8 cellular contexts compared by ENCODE assay signal in genomic region chr19:13149173-13149627, GRCh38. TPM values are rescaled to one million over a fixed set of nuclear protein-coding genes. Genes with fewer than 3 reads are reported as not detected.
A peak's percentile ranks its signal among the peaks of the same experiment; 100 is the strongest.
DNase-seq lines count a peak whose midpoint lies in the region; ATAC-seq, FAIRE-seq and TF ChIP-seq lines count a peak whose summit lies in the region.
"Not testable (repeated sequence)": the region's sequence is repeated elsewhere in the genome, so short reads cannot be mapped to it uniquely, and the experiment has no call there.

No MANE protein-coding gene starts in this region.

- H3F3A ChIP-seq in GM23338 (replicated peaks; ENCODE audit: low read depth), result peaks cover 11% of the 10 kb centered on the region

- WGBS in hepatocyte (ENCODE audit: low lambda C conversion rate, missing lambda C conversion rate), result 36% methylated on average over 17 of the region's 17 CpGs
- WGBS in small intestine, 3 donors, result 9 to 30% (median 15%) methylated on average over 14 to 17 of the region's 17 CpGs

- not testable (repeated sequence) for H4K20me1 ChIP-seq in GM23338 (replicated peaks; ENCODE audit: insufficient read depth); OCI-LY3 (ENCODE audit: insufficient read depth, low read length)
- peaks cover 12% of the 10 kb centered on the region for H4K20me1 ChIP-seq in hepatocyte (ENCODE audit: insufficient read depth, poor library complexity, severe bottlenecking)

- not testable (repeated sequence) for ATAC-seq in GM23338

- not testable (repeated sequence) for DNase-seq in GM23338 (ENCODE audit: low spot score); activated T-helper 1 cell treated with anti-CD3 and anti-CD28 coated beads, Interleukin-12 subunit alpha, Interleukin-12 subunit beta, Interleukin-2, Interleukin-4 antibody, amounts not matched to agents 30 ng/mL and 10 ng/mL and 1 ng/mL, durations not matched to agents 14 hours and 24 hours and 36 hours (ENCODE audit: low spot score)
- DNase-seq in colonic mucosa (peak; percentile 51), hepatocyte (ENCODE audit: low spot score) (peak; percentile 44), small intestine (peak; percentile 38)

- peak overlapping the region; percentile 99 for H3K4me3 Mint-ChIP-seq in GM23338
- peak overlapping the region; percentile 95 for H3K4me3 Mint-ChIP-seq in activated T-helper 1 cell treated with anti-CD3 and anti-CD28 coated beads, Interleukin-12 subunit alpha, Interleukin-12 subunit beta, Interleukin-2, Interleukin-4 antibody, amounts not matched to agents 30 ng/mL and 10 ng/mL and 1 ng/mL, durations not matched to agents 14 hours and 24 hours and 36 hours

- peaks cover 36% of the 10 kb centered on the region for H3K27me3 Mint-ChIP-seq in GM23338 (ENCODE audit: insufficient read depth, low read depth, poor library complexity)
- H3K27me3 Mint-ChIP-seq in activated T-helper 1 cell treated with anti-CD3 and anti-CD28 coated beads, Interleukin-12 subunit alpha, Interleukin-12 subunit beta, Interleukin-2, Interleukin-4 antibody, amounts not matched to agents 30 ng/mL and 10 ng/mL and 1 ng/mL, durations not matched to agents 14 hours and 24 hours and 36 hours (ENCODE audit: insufficient read depth), result not testable (repeated sequence)

- H3K4me3 ChIP-seq in GM23338, result peak overlapping the region; percentile 90
- peak overlapping the region; percentile 89 for H3K4me3 ChIP-seq in OCI-LY3 (ENCODE audit: low read length)
- H3K4me3 ChIP-seq in colonic mucosa, result peak overlapping the region; percentile 71
- peak overlapping the region; percentile 75 for H3K4me3 ChIP-seq in hepatocyte
- H3K4me3 ChIP-seq in muscle layer of duodenum (ENCODE audit: low read depth in 1 of 2, low read length in 2 of 2), result peak overlapping the region; percentile 82 to 97
- H3K4me3 ChIP-seq in small intestine (ENCODE audit: low read depth in 1 of 2, low read length in 2 of 2), result peak overlapping the region; percentile 47 to 93

- peaks cover 15% of the 10 kb centered on the region for H3K9me3 Mint-ChIP-seq in GM23338
- H3K9me3 Mint-ChIP-seq in activated T-helper 1 cell treated with anti-CD3 and anti-CD28 coated beads, Interleukin-12 subunit alpha, Interleukin-12 subunit beta, Interleukin-2, Interleukin-4 antibody, amounts not matched to agents 30 ng/mL and 10 ng/mL and 1 ng/mL, durations not matched to agents 14 hours and 24 hours and 36 hours, result not testable (repeated sequence)

- H3K4me1 ChIP-seq in GM23338 (ENCODE audit: insufficient read depth); colonic mucosa; muscle layer of duodenum (ENCODE audit: control insufficient read depth in 1 of 2, insufficient read depth in 2 of 2, low read length in 2 of 2); small intestine (ENCODE audit: control insufficient read depth in 2 of 2, insufficient read depth in 1 of 2, low read depth in 1 of 2, low read length in 1 of 2): not testable (repeated sequence)
- H3K4me1 ChIP-seq in OCI-LY3 (ENCODE audit: low read length) (peaks cover 21% of the 10 kb centered on the region), hepatocyte (ENCODE audit: insufficient read depth) (peaks cover 11% of the 10 kb centered on the region)

- H3K36me3 ChIP-seq in GM23338 (ENCODE audit: insufficient read depth); colonic mucosa; hepatocyte (replicated peaks; ENCODE audit: insufficient read depth, low read depth); small intestine (ENCODE audit: control insufficient read depth in 2 of 2, insufficient read depth in 2 of 2, low read length in 2 of 2): not testable (repeated sequence)
- peaks cover 17% of the 10 kb centered on the region for H3K36me3 ChIP-seq in OCI-LY3 (replicated peaks; ENCODE audit: low read depth, low read length)
- peaks cover 5 to 21% of the 10 kb centered on the region in 2 donors for H3K36me3 ChIP-seq in muscle layer of duodenum (ENCODE audit: control insufficient read depth in 1 of 2, insufficient read depth in 2 of 2, low read length in 2 of 2)

- not testable (repeated sequence) for FAIRE-seq in small intestine (lab: Jason Lieb, UNC)

- H3K4me1 Mint-ChIP-seq in GM23338, result not testable (repeated sequence)
- H3K4me1 Mint-ChIP-seq in activated T-helper 1 cell treated with anti-CD3 and anti-CD28 coated beads, Interleukin-12 subunit alpha, Interleukin-12 subunit beta, Interleukin-2, Interleukin-4 antibody, amounts not matched to agents 30 ng/mL and 10 ng/mL and 1 ng/mL, durations not matched to agents 14 hours and 24 hours and 36 hours (ENCODE audit: low read depth), result peaks cover 29% of the 10 kb centered on the region

- not testable (repeated sequence) for H3K9me2 ChIP-seq in GM23338 (ENCODE audit: insufficient read depth); hepatocyte (replicated peaks; ENCODE audit: insufficient read depth)

- H3K4me2 ChIP-seq in GM23338, result peak overlapping the region; percentile 98
- H3K4me2 ChIP-seq in OCI-LY3 (ENCODE audit: low read length), result peak overlapping the region; percentile 82
- H3K4me2 ChIP-seq in hepatocyte, result peak overlapping the region; percentile 95

- peaks cover 25% of the 10 kb centered on the region for H3K36me3 Mint-ChIP-seq in GM23338 (ENCODE audit: low read depth)
- H3K36me3 Mint-ChIP-seq in activated T-helper 1 cell treated with anti-CD3 and anti-CD28 coated beads, Interleukin-12 subunit alpha, Interleukin-12 subunit beta, Interleukin-2, Interleukin-4 antibody, amounts not matched to agents 30 ng/mL and 10 ng/mL and 1 ng/mL, durations not matched to agents 14 hours and 24 hours and 36 hours (ENCODE audit: low read depth), result peaks cover 14% of the 10 kb centered on the region

- not testable (repeated sequence) for H3K9me3 ChIP-seq in OCI-LY3 (ENCODE audit: insufficient read depth, low read length); colonic mucosa; hepatocyte (ENCODE audit: low read depth); muscle layer of duodenum (ENCODE audit: control insufficient read depth in 1 of 2, low read length in 2 of 2); small intestine (ENCODE audit: control insufficient read depth, low read depth)

- not testable (repeated sequence) for TF ChIP-seq CTCF in 22Rv1 (IDR thresholded peaks at IDR 0.05); GM23338 (conservative IDR thresholded peaks at IDR 0.05; ENCODE audit: low read depth in 2 of 2); OCI-LY3 (IDR thresholded peaks at IDR 0.05; ENCODE audit: low read depth, low read length); colonic mucosa (IDR thresholded peaks at IDR 0.05); hepatocyte (IDR thresholded peaks at IDR 0.05; ENCODE audit: poor library complexity)

- H3K27ac ChIP-seq in 22Rv1, result peak overlapping the region; percentile 99
- not testable (repeated sequence) for H3K27ac ChIP-seq in GM23338 (ENCODE audit: low read depth); OCI-LY3 (ENCODE audit: low read length); muscle layer of duodenum (ENCODE audit: low read length)
- peak overlapping the region; percentile 98 for H3K27ac ChIP-seq in colonic mucosa
- peak overlapping the region; percentile 66 for H3K27ac ChIP-seq in hepatocyte
- peak overlapping the region; percentile 9 to 86 for H3K27ac ChIP-seq in small intestine (ENCODE audit: low read depth in 1 of 2, low read length in 1 of 2)

- H2AFZ ChIP-seq in GM23338, result peak overlapping the region; percentile 59; the same call in 1 of the 2 replicates
- H2AFZ ChIP-seq in OCI-LY3 (ENCODE audit: low read depth, low read length), result peak overlapping the region; percentile 62; the same call in 1 of the 2 replicates
- H2AFZ ChIP-seq in hepatocyte, result peak overlapping the region; percentile 81

- H3K79me2 ChIP-seq in GM23338 (replicated peaks; ENCODE audit: insufficient read depth) (peaks cover 38% of the 10 kb centered on the region), OCI-LY3 (ENCODE audit: low read length) (peaks cover 28% of the 10 kb centered on the region), hepatocyte (peaks cover 42% of the 10 kb centered on the region)

- H3K27me3 ChIP-seq in GM23338 (ENCODE audit: insufficient read depth); OCI-LY3 (ENCODE audit: low read depth, low read length); colonic mucosa; hepatocyte; muscle layer of duodenum (ENCODE audit: low read depth, low read length); small intestine (ENCODE audit: control insufficient read depth in 2 of 2, insufficient read depth in 2 of 2, low read length in 2 of 2): not testable (repeated sequence)

- H3K9ac ChIP-seq in OCI-LY3 (ENCODE audit: low read length) (peak overlapping the region; percentile 97), colonic mucosa (ENCODE audit: low read depth in 2 of 2, low read length in 2 of 2) (peak overlapping the region; percentile 68 to 100)

- intact Hi-C loops in activated T-helper 1 cell treated with anti-CD3 and anti-CD28 coated beads, Interleukin-12 subunit alpha, Interleukin-12 subunit beta, Interleukin-2, Interleukin-4 antibody, amounts not matched to agents 30 ng/mL and 10 ng/mL and 1 ng/mL, durations not matched to agents 14 hours and 24 hours and 36 hours (cut with micrococcal nuclease); colonic mucosa (cut with DNase I): not testable (repeated sequence)

- peak overlapping the region; percentile 76; the same call in 1 of the 2 replicates for H3K27ac Mint-ChIP-seq in GM23338
- peak overlapping the region; percentile 42 for H3K27ac Mint-ChIP-seq in activated T-helper 1 cell treated with anti-CD3 and anti-CD28 coated beads, Interleukin-12 subunit alpha, Interleukin-12 subunit beta, Interleukin-2, Interleukin-4 antibody, amounts not matched to agents 30 ng/mL and 10 ng/mL and 1 ng/mL, durations not matched to agents 14 hours and 24 hours and 36 hours

RNA-seq across cellular contexts. Expression of gene STX10, which starts 1.0 kb away (rescaled TPM):
- total RNA-seq in GM23338 (2014; rRNA removed; shearing (Covaris generic)), result 55.9 and 58.3 TPM in 2 replicates
- polyA plus RNA-seq in GM23338 (2016; fragmentation: Nextera tagmentation; extraction: Ambion mirVana) (42.8 and 44.0 TPM in 2 replicates), hepatocyte (82.2 and 106 TPM in 2 replicates), small intestine (100 to 1,000 TPM; 123 to 162 (median 153) TPM)
- total RNA-seq in activated T-helper 1 cell treated with anti-CD3 and anti-CD28 coated beads, Interleukin-12 subunit alpha, Interleukin-12 subunit beta, Interleukin-2, Interleukin-4 antibody, amounts not matched to agents 30 ng/mL and 10 ng/mL and 1 ng/mL, durations not matched to agents 14 hours and 24 hours and 36 hours, result 73.8 and 78.1 TPM in 2 replicates
- total RNA-seq in colonic mucosa (10 to 100 TPM; 51.0 to 78.2 TPM), hepatocyte (63.4 and 66.5 TPM in 2 replicates)

RNA-seq across cellular contexts. Expression of gene IER2, which starts 1.0 kb away (rescaled TPM):
- 99.1 and 124 TPM in 2 replicates for total RNA-seq in GM23338 (2014; rRNA removed; shearing (Covaris generic))
- 191 and 200 TPM in 2 replicates for polyA plus RNA-seq in GM23338 (2016; fragmentation: Nextera tagmentation; extraction: Ambion mirVana)
- total RNA-seq in activated T-helper 1 cell treated with anti-CD3 and anti-CD28 coated beads, Interleukin-12 subunit alpha, Interleukin-12 subunit beta, Interleukin-2, Interleukin-4 antibody, amounts not matched to agents 30 ng/mL and 10 ng/mL and 1 ng/mL, durations not matched to agents 14 hours and 24 hours and 36 hours, result 173 and 175 TPM in 2 replicates
- 100 to 1,000 TPM in 1 of 2 donors, 10 to 100 TPM in 1; 83.4 to 116 TPM for total RNA-seq in colonic mucosa
- 64.2 and 101 TPM in 2 replicates for total RNA-seq in hepatocyte
- 325 and 369 TPM in 2 replicates for polyA plus RNA-seq in hepatocyte
- 100 to 1,000 TPM in 1 of 3 donors, 10 to 100 TPM in 2; 67.5 to 130 (median 82.1) TPM for polyA plus RNA-seq in small intestine

RNA-seq across cellular contexts. Expression of gene NACC1, which starts 31.1 kb away (rescaled TPM):
- total RNA-seq in GM23338 (2014; rRNA removed; shearing (Covaris generic)), result 203 and 260 TPM in 2 replicates
- polyA plus RNA-seq in GM23338 (2016; fragmentation: Nextera tagmentation; extraction: Ambion mirVana), result 12.4 and 16.1 TPM in 2 replicates
- 124 TPM in 2 replicates for total RNA-seq in activated T-helper 1 cell treated with anti-CD3 and anti-CD28 coated beads, Interleukin-12 subunit alpha, Interleukin-12 subunit beta, Interleukin-2, Interleukin-4 antibody, amounts not matched to agents 30 ng/mL and 10 ng/mL and 1 ng/mL, durations not matched to agents 14 hours and 24 hours and 36 hours
- total RNA-seq in colonic mucosa, result 100 to 1,000 TPM in 1 of 2 donors, 10 to 100 TPM in 1; 56.7 to 119 TPM
- total RNA-seq in hepatocyte, result 32.6 and 35.0 TPM in 2 replicates
- 9.7 and 11.1 TPM in 2 replicates for polyA plus RNA-seq in hepatocyte
- 10 to 100 TPM in 2 of 3 donors, 1 to 10 TPM in 1; 7.6 to 51.6 (median 14.3) TPM for polyA plus RNA-seq in small intestine

RNA-seq across cellular contexts. Expression of gene TRMT1, which starts 32.7 kb away (rescaled TPM):
- 76.4 and 88.6 TPM in 2 replicates for total RNA-seq in GM23338 (2014; rRNA removed; shearing (Covaris generic))
- 90.1 and 92.6 TPM in 2 replicates for polyA plus RNA-seq in GM23338 (2016; fragmentation: Nextera tagmentation; extraction: Ambion mirVana)
- total RNA-seq in activated T-helper 1 cell treated with anti-CD3 and anti-CD28 coated beads, Interleukin-12 subunit alpha, Interleukin-12 subunit beta, Interleukin-2, Interleukin-4 antibody, amounts not matched to agents 30 ng/mL and 10 ng/mL and 1 ng/mL, durations not matched to agents 14 hours and 24 hours and 36 hours, result 154 and 157 TPM in 2 replicates
- total RNA-seq in colonic mucosa, result 10 to 100 TPM; 17.5 to 40.1 TPM
- 21.0 and 31.2 TPM in 2 replicates for total RNA-seq in hepatocyte
- polyA plus RNA-seq in hepatocyte, result 33.4 and 45.1 TPM in 2 replicates
- polyA plus RNA-seq in small intestine, result 10 to 100 TPM; 18.6 to 37.5 (median 26.8) TPM

RNA-seq across cellular contexts. Expression of gene LYL1, which starts 46.5 kb away (rescaled TPM):
- total RNA-seq in GM23338 (2014; rRNA removed; shearing (Covaris generic)), result 0.47 and 2.2 TPM in 2 replicates
- polyA plus RNA-seq in GM23338 (2016; fragmentation: Nextera tagmentation; extraction: Ambion mirVana) (0.77 and 1.2 TPM in 2 replicates), hepatocyte (1.0 and 1.4 TPM in 2 replicates), small intestine (1 to 10 TPM in 2 of 3 donors, under 1 TPM in 1; 0.67 to 8.9 (median 3.2) TPM)
- 2.4 and 2.5 TPM in 2 replicates for total RNA-seq in activated T-helper 1 cell treated with anti-CD3 and anti-CD28 coated beads, Interleukin-12 subunit alpha, Interleukin-12 subunit beta, Interleukin-2, Interleukin-4 antibody, amounts not matched to agents 30 ng/mL and 10 ng/mL and 1 ng/mL, durations not matched to agents 14 hours and 24 hours and 36 hours
- total RNA-seq in colonic mucosa (1 to 10 TPM; 3.6 to 4.5 TPM), hepatocyte (0.36 and 0.47 TPM in 2 replicates)
